Comparison of ENCODE assay signal across 1 cellular context in the genomic region with DNA sequence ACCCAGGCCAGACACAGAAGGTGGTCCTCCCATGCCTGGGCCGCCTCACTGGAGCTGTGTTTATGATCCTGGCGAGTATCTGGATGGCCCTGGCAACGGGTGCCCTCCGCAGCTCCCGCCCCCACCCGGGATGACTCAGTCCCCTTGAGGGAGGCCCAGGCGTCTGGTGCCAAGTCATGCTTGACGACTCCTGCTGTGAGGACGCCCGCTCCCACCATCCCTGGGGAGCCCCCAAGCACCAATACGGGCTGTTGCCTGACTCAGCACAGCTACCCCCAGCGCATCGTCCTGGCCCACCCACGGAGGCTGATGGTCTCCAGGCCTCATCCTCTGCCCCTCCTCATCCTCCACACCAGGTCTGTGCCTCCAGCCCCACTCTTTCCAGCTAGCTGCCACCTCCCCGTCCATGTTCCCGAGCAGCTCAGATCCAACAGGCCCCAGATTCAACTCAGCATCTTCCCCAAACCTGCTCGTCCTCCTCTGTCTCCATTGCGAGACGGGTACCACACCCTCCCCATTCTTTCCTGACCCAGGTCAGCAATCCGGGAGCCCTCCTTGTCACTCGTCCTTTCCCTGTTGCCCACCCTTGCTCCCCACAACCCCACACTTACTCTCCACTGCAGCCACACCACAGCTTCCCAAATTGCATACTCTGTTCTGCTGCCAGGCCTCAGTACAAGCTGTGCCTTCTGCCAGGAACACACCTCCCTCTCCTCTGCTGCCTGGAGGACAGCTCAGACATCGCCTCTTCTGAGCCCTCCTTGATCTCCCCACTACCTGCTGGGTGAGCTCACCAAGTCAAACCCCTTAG.
TF ChIP-seq lines count a peak whose summit lies in the region.

No MANE protein-coding gene starts in this region.

TF ChIP-seq in HEK293, 187 proteins besides CTCF, POLR2A, EP300 and RAD21 (continued from another document and continues in another):
- TF ChIP-seq, protein P1, sequence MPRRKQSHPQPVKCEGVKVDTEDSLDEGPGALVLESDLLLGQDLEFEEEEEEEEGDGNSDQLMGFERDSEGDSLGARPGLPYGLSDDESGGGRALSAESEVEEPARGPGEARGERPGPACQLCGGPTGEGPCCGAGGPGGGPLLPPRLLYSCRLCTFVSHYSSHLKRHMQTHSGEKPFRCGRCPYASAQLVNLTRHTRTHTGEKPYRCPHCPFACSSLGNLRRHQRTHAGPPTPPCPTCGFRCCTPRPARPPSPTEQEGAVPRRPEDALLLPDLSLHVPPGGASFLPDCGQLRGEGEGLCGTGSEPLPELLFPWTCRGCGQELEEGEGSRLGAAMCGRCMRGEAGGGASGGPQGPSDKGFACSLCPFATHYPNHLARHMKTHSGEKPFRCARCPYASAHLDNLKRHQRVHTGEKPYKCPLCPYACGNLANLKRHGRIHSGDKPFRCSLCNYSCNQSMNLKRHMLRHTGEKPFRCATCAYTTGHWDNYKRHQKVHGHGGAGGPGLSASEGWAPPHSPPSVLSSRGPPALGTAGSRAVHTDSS (tag by site-specific recombination; IDR thresholded peaks at IDR 0.05) = peak; percentile 87
- TF ChIP-seq HOXA7 (CRISPR knock-in tag; IDR thresholded peaks at IDR 0.05; ENCODE audit: borderline replicate concordance) (no peak), FEZF1 (tag by site-specific recombination; IDR thresholded peaks at IDR 0.05) (peak; percentile 83), ZNF514 (tag by site-specific recombination; IDR thresholded peaks at IDR 0.05) (no peak), ZNF214 (tag by site-specific recombination; IDR thresholded peaks at IDR 0.05; ENCODE audit: borderline replicate concordance) (no peak), ZNF223 (tag by site-specific recombination; IDR thresholded peaks at IDR 0.05) (peak; percentile 89), ZNF112 (tag by site-specific recombination; IDR thresholded peaks at IDR 0.05) (no peak), ZXDB (tag by site-specific recombination; IDR thresholded peaks at IDR 0.05) (peak; percentile 92), ZFHX2 (tag by site-specific recombination; conservative IDR thresholded peaks at IDR 0.05) (peak; percentile 99), ZNF830 (tag by site-specific recombination; IDR thresholded peaks at IDR 0.05; ENCODE audit: low read depth) (no peak), ZBTB17 (tag by site-specific recombination; IDR thresholded peaks at IDR 0.05) (peak; percentile 96), ZNF121 (tag by site-specific recombination; IDR thresholded peaks at IDR 0.05) (peak; percentile 84), ZNF324 (tag by site-specific recombination; IDR thresholded peaks at IDR 0.05) (peak; percentile 100), ZNF768 (tag by site-specific recombination; IDR thresholded peaks at IDR 0.05) (no peak; the same call in 1 of the 2 replicates), ZNF670 (tag by site-specific recombination; IDR thresholded peaks at IDR 0.05; ENCODE audit: low read depth) (no peak), MYNN (tag by site-specific recombination; IDR thresholded peaks at IDR 0.05; ENCODE audit: borderline replicate concordance) (peak; percentile 81), ZNF311 (tag by site-specific recombination; IDR thresholded peaks at IDR 0.05; ENCODE audit: borderline replicate concordance) (no peak), ZNF521 (tag by site-specific recombination; IDR thresholded peaks at IDR 0.05) (no peak), ZNF610 (tag by site-specific recombination; IDR thresholded peaks at IDR 0.05; ENCODE audit: borderline replicate concordance) (peak; percentile 90), RBAK (tag by site-specific recombination; IDR thresholded peaks at IDR 0.05) (0 out of 2 replicates have a peak, but pooled peaks have one; percentile 51), KLF16 (tag by site-specific recombination; IDR thresholded peaks at IDR 0.05) (peak; percentile 98), ZNF350 (tag by site-specific recombination; IDR thresholded peaks at IDR 0.05) (no peak), ZSCAN16 (tag by site-specific recombination; IDR thresholded peaks at IDR 0.05) (no peak), ZSCAN23 (tag by site-specific recombination; IDR thresholded peaks at IDR 0.05) (peak; percentile 100), ZNF585B (tag by site-specific recombination; IDR thresholded peaks at IDR 0.05) (no peak), ZNF654 (tag by site-specific recombination; IDR thresholded peaks at IDR 0.05; ENCODE audit: low read depth) (no peak), ZNF747 (tag by site-specific recombination; IDR thresholded peaks at IDR 0.05) (no peak), YY2 (tag by site-specific recombination; IDR thresholded peaks at IDR 0.05) (peak; percentile 77), ZEB2 (tag by site-specific recombination; IDR thresholded peaks at IDR 0.05) (peak; percentile 100)
- TF ChIP-seq, protein P2, sequence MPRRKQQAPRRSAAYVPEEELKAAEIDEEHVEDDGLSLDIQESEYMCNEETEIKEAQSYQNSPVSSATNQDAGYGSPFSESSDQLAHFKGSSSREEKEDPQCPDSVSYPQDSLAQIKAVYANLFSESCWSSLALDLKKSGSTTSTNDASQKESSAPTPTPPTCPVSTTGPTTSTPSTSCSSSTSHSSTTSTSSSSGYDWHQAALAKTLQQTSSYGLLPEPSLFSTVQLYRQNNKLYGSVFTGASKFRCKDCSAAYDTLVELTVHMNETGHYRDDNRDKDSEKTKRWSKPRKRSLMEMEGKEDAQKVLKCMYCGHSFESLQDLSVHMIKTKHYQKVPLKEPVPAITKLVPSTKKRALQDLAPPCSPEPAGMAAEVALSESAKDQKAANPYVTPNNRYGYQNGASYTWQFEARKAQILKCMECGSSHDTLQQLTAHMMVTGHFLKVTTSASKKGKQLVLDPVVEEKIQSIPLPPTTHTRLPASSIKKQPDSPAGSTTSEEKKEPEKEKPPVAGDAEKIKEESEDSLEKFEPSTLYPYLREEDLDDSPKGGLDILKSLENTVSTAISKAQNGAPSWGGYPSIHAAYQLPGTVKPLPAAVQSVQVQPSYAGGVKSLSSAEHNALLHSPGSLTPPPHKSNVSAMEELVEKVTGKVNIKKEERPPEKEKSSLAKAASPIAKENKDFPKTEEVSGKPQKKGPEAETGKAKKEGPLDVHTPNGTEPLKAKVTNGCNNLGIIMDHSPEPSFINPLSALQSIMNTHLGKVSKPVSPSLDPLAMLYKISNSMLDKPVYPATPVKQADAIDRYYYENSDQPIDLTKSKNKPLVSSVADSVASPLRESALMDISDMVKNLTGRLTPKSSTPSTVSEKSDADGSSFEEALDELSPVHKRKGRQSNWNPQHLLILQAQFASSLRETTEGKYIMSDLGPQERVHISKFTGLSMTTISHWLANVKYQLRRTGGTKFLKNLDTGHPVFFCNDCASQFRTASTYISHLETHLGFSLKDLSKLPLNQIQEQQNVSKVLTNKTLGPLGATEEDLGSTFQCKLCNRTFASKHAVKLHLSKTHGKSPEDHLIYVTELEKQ (tag by site-specific recombination; IDR thresholded peaks at IDR 0.05; ENCODE audit: borderline replicate concordance) = peak; percentile 100
- TF ChIP-seq, protein P3, sequence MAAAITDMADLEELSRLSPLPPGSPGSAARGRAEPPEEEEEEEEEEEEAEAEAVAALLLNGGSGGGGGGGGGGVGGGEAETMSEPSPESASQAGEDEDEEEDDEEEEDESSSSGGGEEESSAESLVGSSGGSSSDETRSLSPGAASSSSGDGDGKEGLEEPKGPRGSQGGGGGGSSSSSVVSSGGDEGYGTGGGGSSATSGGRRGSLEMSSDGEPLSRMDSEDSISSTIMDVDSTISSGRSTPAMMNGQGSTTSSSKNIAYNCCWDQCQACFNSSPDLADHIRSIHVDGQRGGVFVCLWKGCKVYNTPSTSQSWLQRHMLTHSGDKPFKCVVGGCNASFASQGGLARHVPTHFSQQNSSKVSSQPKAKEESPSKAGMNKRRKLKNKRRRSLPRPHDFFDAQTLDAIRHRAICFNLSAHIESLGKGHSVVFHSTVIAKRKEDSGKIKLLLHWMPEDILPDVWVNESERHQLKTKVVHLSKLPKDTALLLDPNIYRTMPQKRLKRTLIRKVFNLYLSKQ (tag by site-specific recombination; IDR thresholded peaks at IDR 0.05; ENCODE audit: borderline replicate concordance) = 0 out of 2 replicates have a peak, but pooled peaks have one; percentile 72
- TF ChIP-seq, protein P4, sequence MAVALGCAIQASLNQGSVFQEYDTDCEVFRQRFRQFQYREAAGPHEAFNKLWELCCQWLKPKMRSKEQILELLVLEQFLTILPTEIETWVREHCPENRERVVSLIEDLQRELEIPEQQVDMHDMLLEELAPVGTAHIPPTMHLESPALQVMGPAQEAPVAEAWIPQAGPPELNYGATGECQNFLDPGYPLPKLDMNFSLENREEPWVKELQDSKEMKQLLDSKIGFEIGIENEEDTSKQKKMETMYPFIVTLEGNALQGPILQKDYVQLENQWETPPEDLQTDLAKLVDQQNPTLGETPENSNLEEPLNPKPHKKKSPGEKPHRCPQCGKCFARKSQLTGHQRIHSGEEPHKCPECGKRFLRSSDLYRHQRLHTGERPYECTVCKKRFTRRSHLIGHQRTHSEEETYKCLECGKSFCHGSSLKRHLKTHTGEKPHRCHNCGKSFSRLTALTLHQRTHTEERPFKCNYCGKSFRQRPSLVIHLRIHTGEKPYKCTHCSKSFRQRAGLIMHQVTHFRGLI (tag by site-specific recombination; IDR thresholded peaks at IDR 0.05) = peak; percentile 70
- TF ChIP-seq, protein P5, sequence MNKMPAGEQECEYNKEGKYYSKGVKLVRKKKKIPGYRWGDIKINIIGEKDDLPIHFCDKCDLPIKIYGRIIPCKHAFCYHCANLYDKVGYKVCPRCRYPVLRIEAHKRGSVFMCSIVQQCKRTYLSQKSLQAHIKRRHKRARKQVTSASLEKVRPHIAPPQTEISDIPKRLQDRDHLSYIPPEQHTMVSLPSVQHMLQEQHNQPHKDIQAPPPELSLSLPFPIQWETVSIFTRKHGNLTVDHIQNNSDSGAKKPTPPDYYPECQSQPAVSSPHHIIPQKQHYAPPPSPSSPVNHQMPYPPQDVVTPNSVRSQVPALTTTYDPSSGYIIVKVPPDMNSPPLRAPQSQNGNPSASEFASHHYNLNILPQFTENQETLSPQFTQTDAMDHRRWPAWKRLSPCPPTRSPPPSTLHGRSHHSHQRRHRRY (tag by site-specific recombination; IDR thresholded peaks at IDR 0.05) = peak; percentile 100
- TF ChIP-seq, protein P6, sequence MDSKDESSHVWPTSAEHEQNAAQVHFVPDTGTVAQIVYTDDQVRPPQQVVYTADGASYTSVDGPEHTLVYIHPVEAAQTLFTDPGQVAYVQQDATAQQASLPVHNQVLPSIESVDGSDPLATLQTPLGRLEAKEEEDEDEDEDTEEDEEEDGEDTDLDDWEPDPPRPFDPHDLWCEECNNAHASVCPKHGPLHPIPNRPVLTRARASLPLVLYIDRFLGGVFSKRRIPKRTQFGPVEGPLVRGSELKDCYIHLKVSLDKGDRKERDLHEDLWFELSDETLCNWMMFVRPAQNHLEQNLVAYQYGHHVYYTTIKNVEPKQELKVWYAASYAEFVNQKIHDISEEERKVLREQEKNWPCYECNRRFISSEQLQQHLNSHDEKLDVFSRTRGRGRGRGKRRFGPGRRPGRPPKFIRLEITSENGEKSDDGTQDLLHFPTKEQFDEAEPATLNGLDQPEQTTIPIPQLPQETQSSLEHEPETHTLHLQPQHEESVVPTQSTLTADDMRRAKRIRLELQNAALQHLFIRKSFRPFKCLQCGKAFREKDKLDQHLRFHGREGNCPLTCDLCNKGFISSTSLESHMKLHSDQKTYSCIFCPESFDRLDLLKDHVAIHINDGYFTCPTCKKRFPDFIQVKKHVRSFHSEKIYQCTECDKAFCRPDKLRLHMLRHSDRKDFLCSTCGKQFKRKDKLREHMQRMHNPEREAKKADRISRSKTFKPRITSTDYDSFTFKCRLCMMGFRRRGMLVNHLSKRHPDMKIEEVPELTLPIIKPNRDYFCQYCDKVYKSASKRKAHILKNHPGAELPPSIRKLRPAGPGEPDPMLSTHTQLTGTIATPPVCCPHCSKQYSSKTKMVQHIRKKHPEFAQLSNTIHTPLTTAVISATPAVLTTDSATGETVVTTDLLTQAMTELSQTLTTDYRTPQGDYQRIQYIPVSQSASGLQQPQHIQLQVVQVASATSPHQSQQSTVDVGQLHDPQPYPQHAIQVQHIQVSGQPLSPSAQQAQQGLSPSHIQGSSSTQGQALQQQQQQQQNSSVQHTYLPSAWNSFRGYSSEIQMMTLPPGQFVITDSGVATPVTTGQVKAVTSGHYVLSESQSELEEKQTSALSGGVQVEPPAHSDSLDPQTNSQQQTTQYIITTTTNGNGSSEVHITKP (tag by site-specific recombination; IDR thresholded peaks at IDR 0.05) = peak; percentile 80
- TF ChIP-seq, protein P7, sequence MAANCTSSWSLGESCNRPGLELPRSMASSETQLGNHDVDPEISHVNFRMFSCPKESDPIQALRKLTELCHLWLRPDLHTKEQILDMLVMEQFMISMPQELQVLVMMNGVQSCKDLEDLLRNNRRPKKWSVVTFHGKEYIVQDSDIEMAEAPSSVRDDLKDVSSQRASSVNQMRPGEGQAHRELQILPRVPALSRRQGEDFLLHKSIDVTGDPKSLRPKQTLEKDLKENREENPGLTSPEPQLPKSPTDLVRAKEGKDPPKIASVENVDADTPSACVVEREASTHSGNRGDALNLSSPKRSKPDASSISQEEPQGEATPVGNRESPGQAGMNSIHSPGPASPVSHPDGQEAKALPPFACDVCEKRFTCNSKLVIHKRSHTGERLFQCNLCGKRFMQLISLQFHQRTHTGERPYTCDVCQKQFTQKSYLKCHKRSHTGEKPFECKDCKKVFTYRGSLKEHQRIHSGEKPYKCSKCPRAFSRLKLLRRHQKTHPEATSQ (tag by site-specific recombination; IDR thresholded peaks at IDR 0.05) = peak; percentile 97
- TF ChIP-seq, protein P8, sequence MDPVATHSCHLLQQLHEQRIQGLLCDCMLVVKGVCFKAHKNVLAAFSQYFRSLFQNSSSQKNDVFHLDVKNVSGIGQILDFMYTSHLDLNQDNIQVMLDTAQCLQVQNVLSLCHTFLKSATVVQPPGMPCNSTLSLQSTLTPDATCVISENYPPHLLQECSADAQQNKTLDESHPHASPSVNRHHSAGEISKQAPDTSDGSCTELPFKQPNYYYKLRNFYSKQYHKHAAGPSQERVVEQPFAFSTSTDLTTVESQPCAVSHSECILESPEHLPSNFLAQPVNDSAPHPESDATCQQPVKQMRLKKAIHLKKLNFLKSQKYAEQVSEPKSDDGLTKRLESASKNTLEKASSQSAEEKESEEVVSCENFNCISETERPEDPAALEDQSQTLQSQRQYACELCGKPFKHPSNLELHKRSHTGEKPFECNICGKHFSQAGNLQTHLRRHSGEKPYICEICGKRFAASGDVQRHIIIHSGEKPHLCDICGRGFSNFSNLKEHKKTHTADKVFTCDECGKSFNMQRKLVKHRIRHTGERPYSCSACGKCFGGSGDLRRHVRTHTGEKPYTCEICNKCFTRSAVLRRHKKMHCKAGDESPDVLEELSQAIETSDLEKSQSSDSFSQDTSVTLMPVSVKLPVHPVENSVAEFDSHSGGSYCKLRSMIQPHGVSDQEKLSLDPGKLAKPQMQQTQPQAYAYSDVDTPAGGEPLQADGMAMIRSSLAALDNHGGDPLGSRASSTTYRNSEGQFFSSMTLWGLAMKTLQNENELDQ (tag by site-specific recombination; IDR thresholded peaks at IDR 0.05; ENCODE audit: low read depth) = no peak
- TF ChIP-seq, protein P9, sequence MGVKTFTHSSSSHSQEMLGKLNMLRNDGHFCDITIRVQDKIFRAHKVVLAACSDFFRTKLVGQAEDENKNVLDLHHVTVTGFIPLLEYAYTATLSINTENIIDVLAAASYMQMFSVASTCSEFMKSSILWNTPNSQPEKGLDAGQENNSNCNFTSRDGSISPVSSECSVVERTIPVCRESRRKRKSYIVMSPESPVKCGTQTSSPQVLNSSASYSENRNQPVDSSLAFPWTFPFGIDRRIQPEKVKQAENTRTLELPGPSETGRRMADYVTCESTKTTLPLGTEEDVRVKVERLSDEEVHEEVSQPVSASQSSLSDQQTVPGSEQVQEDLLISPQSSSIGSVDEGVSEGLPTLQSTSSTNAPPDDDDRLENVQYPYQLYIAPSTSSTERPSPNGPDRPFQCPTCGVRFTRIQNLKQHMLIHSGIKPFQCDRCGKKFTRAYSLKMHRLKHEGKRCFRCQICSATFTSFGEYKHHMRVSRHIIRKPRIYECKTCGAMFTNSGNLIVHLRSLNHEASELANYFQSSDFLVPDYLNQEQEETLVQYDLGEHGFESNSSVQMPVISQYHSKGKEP (tag by site-specific recombination; IDR thresholded peaks at IDR 0.05) = peak; percentile 94
